ENCODE assay signal across 31 cellular contexts in genomic region chr16:20303012-20303411, GRCh38. TPM values are rescaled to one million over a fixed set of nuclear protein-coding genes. Genes with fewer than 3 reads are reported as not detected.
"Had no signal": no experiment of that assay in that cellular context is flagged by ENCODE, and none has a peak within 500 bp of the region (broad histone marks: within the 10 kb centered on the region; RNA-seq: fewer than 3 reads in every experiment).

No MANE protein-coding gene starts in this region.

- H3K27ac ChIP-seq: colonic mucosa, epithelial cell of prostate, gastrocnemius medialis, left lung, prostate gland, right atrium auricular region, sigmoid colon, spleen, testis, tibial artery had no signal

- H3K27me3 ChIP-seq: colonic mucosa, gastrocnemius medialis, right atrium auricular region, testis, tibial artery had no signal

- H3K36me3 ChIP-seq: colonic mucosa, gastrocnemius medialis, left lung, prostate gland, right atrium auricular region, sigmoid colon, spleen, tibial artery had no signal

- H3K4me1 ChIP-seq: colonic mucosa, gastrocnemius medialis, left lung, prostate gland, right atrium auricular region, sigmoid colon, spleen, testis, tibial artery had no signal

- ATAC-seq: esophagus mucosa; gastrocnemius medialis; left lung; naive thymus-derived CD8-positive, alpha-beta T cell; stimulated activated memory B cell treated with anti-CD40 and anti-IgM and Interleukin-4, amounts not matched to agents 10 μg/mL and 1 μg/mL and 100 μg/mL, for 72 hours; stimulated activated naive CD8-positive, alpha-beta T cell treated with anti-CD3 and anti-CD28 coated beads, Interleukin-15, Interleukin-2, amounts not matched to agents 100 U/mL and 50 U/mL, for 24 hours had no signal

- H3K4me3 ChIP-seq: colonic mucosa, gastrocnemius medialis, left lung, prostate gland, right atrium auricular region, sigmoid colon, spleen, testis, tibial artery had no signal

- H3K9me3 ChIP-seq: colonic mucosa, gastrocnemius medialis, left lung, prostate gland, right atrium auricular region, sigmoid colon, spleen, testis, tibial artery had no signal

- DNase-seq: colonic mucosa; effector CD8-positive, alpha-beta T cell; endodermal cell; foreskin fibroblast; gastrocnemius medialis; head of caudate nucleus; kidney; left lung; mesenchymal stem cell; midbrain; naive thymus-derived CD8-positive, alpha-beta T cell; nephron progenitor cell; nucleus accumbens; sigmoid colon; spleen; stimulated activated CD4-positive, alpha-beta T cell treated with anti-CD3 and anti-CD28 coated beads, Interleukin-4, amount 100 ng/mL, for 4 hours; stimulated activated naive CD8-positive, alpha-beta T cell treated with anti-CD3 and anti-CD28 coated beads, Interleukin-15, Interleukin-2, amounts not matched to agents 100 U/mL and 50 U/mL, for 24 hours; substantia nigra; testis; tibial artery had no signal

RNA-seq across cellular contexts. Expression of gene GP2, which starts 24.3 kb away (rescaled TPM):
- total RNA-seq: endodermal cell; esophagus mucosa; gastrocnemius medialis; glomerular endothelial cell; left lung; lung microvascular endothelial cell; myocyte; naive thymus-derived CD8-positive, alpha-beta T cell; osteocyte; right atrium auricular region; sigmoid colon; skeletal muscle tissue had no signal
- polyA plus RNA-seq: naive thymus-derived CD8-positive, alpha-beta T cell had no signal

RNA-seq across cellular contexts. Expression of gene UMOD, which starts 49.5 kb away (rescaled TPM):
- total RNA-seq: colonic mucosa; endodermal cell; esophagus mucosa; gastrocnemius medialis; glomerular endothelial cell; left lung; lower leg skin; lung microvascular endothelial cell; myocyte; naive thymus-derived CD8-positive, alpha-beta T cell; osteocyte; right atrium auricular region; sigmoid colon; skeletal muscle tissue; spleen had no signal
- polyA plus RNA-seq: naive thymus-derived CD8-positive, alpha-beta T cell; sigmoid colon had no signal
